Comparison of ENCODE assay signal across 21 cellular contexts in genomic region chr4:126888968-126889367, GRCh38.
DNase-seq lines count a peak whose midpoint lies in the region; ATAC-seq, FAIRE-seq and TF ChIP-seq lines count a peak whose summit lies in the region.
"Had no signal": no experiment of that assay in that cellular context is flagged by ENCODE, and none has a peak within 500 bp of the region (broad histone marks: within the 10 kb centered on the region; RNA-seq: fewer than 3 reads in every experiment).

No MANE protein-coding gene starts in this region.

- no peak overlapping the region for H2AFZ ChIP-seq in MM.1S (ENCODE audit: low read length)
- H2AFZ ChIP-seq: GM23338 had no signal

- no peaks in the 10 kb centered on the region for H3K27me3 ChIP-seq in MM.1S (replicated peaks; ENCODE audit: insufficient read depth, low read length)
- H3K27me3 ChIP-seq: BLaER1 treated with 17β-estradiol and CSF1 and Interleukin-3, amounts not matched to agents 10 nM and 100 nM had no signal

- peak; percentile 49 for DNase-seq in GM03348 (ENCODE audit: low spot score)
- DNase-seq in RWPE1 (ENCODE audit: low spot score) = peak; percentile 23
- DNase-seq in fibroblast of mammary gland (ENCODE audit: low read depth) = peak; percentile 71
- peak; percentile 16 for DNase-seq in renal cortical epithelial cell (ENCODE audit: low read depth)
- DNase-seq in HTR-8/SVneo (ENCODE audit: insufficient read length, low spot score) = no peak
- no peak for DNase-seq in omental fat pad (ENCODE audit: low spot score)
- no peak for DNase-seq in NCI-H2171 treated with DMSO at 0.1 percent for 48 hours (lab: John Stamatoyannopoulos, UW)
- no peak for DNase-seq in MM.1S
- DNase-seq: activated B cell treated with CpG ODN at 0.5 μM for 24 hours; activated CD8-positive, alpha-beta T cell treated with anti-CD3 and anti-CD28 coated beads, Interleukin-2, amount 10 ng/mL, durations not matched to agents 7 days and 5 days; activated T-cell treated with anti-CD3 and anti-CD28 coated beads, Interleukin-2, amount 50 U/mL, for 72 hours; hypothalamus; left cardiac atrium; NCI-H1930; NCI-H446; nephron progenitor cell; SIG-M5 had no signal

- ATAC-seq in omental fat pad (ENCODE audit: low FRiP score) = no peak
- ATAC-seq: activated CD8-positive, alpha-beta T cell treated with anti-CD3 and anti-CD28 coated beads, Interleukin-2, amount 10 ng/mL, durations not matched to agents 7 days and 5 days; activated naive CD4-positive, alpha-beta T cell treated with anti-CD3 and anti-CD28 coated beads, Interleukin-2, amount 50 U/mL, for 72 hours; activated T-cell treated with anti-CD3 and anti-CD28 coated beads, Interleukin-2, amount 50 U/mL, for 72 hours; GM23338; left cardiac atrium had no signal

- CTCF ChIA-PET in RWPE1 (lab: Yijun Ruan, JAX) = no interaction called here

- no peak overlapping the region for H3K4me2 ChIP-seq in MM.1S (ENCODE audit: low read depth, low read length)
- H3K4me2 ChIP-seq: BLaER1 treated with 17β-estradiol and CSF1 and Interleukin-3, amounts not matched to agents 10 nM and 100 nM; GM23338 had no signal

- no peaks in the 10 kb centered on the region for H3K36me3 ChIP-seq in MM.1S (replicated peaks; ENCODE audit: insufficient read depth, low read length)
- H3K36me3 ChIP-seq: BLaER1 treated with 17β-estradiol and CSF1 and Interleukin-3, amounts not matched to agents 10 nM and 100 nM; thoracic aorta had no signal

- no peaks in the 10 kb centered on the region for H3F3A ChIP-seq in MM.1S (ENCODE audit: insufficient read depth, low read length)

- H3K27ac ChIP-seq in RWPE1 (no peak overlapping the region), MM.1S (ENCODE audit: low read length) (no peak overlapping the region)
- H3K27ac ChIP-seq: BLaER1 treated with 17β-estradiol and CSF1 and Interleukin-3, amounts not matched to agents 10 nM and 100 nM; thoracic aorta had no signal

- TF ChIP-seq CTCF in RWPE1 (conservative IDR thresholded peaks at IDR 0.05; ENCODE audit: low read depth) (no peak), fibroblast of mammary gland (conservative IDR thresholded peaks at IDR 0.05; ENCODE audit: control insufficient read depth, insufficient read depth, low read depth, low read length) (no peak), omental fat pad (IDR thresholded peaks at IDR 0.05) (no peak), MM.1S (IDR thresholded peaks at IDR 0.05; ENCODE audit: low read length) (no peak)

- POLR2A ChIA-PET in RWPE1 (lab: Yijun Ruan, JAX; ENCODE audit: low non-redundant PET) = no interaction called here

- H3K4me3 ChIP-seq in fibroblast of mammary gland (ENCODE audit: control insufficient read depth, low read depth, low read length) (no peak overlapping the region), MM.1S (ENCODE audit: low read length) (no peak overlapping the region)
- H3K4me3 ChIP-seq: BLaER1 treated with 17β-estradiol and CSF1 and Interleukin-3, amounts not matched to agents 10 nM and 100 nM; GM23338; thoracic aorta had no signal

- no peaks in the 10 kb centered on the region for H4K20me1 ChIP-seq in MM.1S (ENCODE audit: insufficient read depth, low read length)
- H4K20me1 ChIP-seq: BLaER1 treated with 17β-estradiol and CSF1 and Interleukin-3, amounts not matched to agents 10 nM and 100 nM had no signal

- H3K9me2 ChIP-seq in MM.1S (replicated peaks; ENCODE audit: insufficient read depth, low read length) = no peaks in the 10 kb centered on the region

- H3K79me2 ChIP-seq in MM.1S (ENCODE audit: low read length) = no peaks in the 10 kb centered on the region

- FAIRE-seq in HTR-8/SVneo (lab: Jason Lieb, UNC) = no peak

- H3K4me1 ChIP-seq in MM.1S (ENCODE audit: low read length) = no peaks in the 10 kb centered on the region
- H3K4me1 ChIP-seq: BLaER1 treated with 17β-estradiol and CSF1 and Interleukin-3, amounts not matched to agents 10 nM and 100 nM had no signal

- H3K9ac ChIP-seq in MM.1S (ENCODE audit: low read length) = no peak overlapping the region
- H3K9ac ChIP-seq: BLaER1 treated with 17β-estradiol and CSF1 and Interleukin-3, amounts not matched to agents 10 nM and 100 nM had no signal

- H3K9me3 ChIP-seq in MM.1S (replicated peaks; ENCODE audit: insufficient read depth, low read length) = no peaks in the 10 kb centered on the region
- H3K9me3 ChIP-seq: BLaER1 treated with 17β-estradiol and CSF1 and Interleukin-3, amounts not matched to agents 10 nM and 100 nM; thoracic aorta had no signal

Comparison
In these comparisons a context has a peak if more than half of its experiments do, and no peak if none do; other contexts are left out.
1. DNase-seq: peak in GM03348 (single experiment), RWPE1 (single experiment), fibroblast of mammary gland (single experiment) and renal cortical epithelial cell (single experiment); none in HTR-8/SVneo (single experiment), omental fat pad (single experiment), NCI-H2171 treated with DMSO at 0.1 percent for 48 hours (single experiment) and MM.1S (single experiment).